22 cellular contexts compared by ENCODE assay signal in genomic region chr6:40011844-40012243, GRCh38.
"Had no signal": no experiment of that assay in that cellular context is flagged by ENCODE, and none has a peak within 500 bp of the region (broad histone marks: within the 10 kb centered on the region; RNA-seq: fewer than 3 reads in every experiment).

No MANE protein-coding gene starts in this region.

- H3K4me1 ChIP-seq: left ventricle myocardium inferior, right atrium auricular region, tibial nerve, vagina had no signal

- H3K79me2 ChIP-seq: hepatocyte had no signal

- ATAC-seq: mucosa of descending colon had no signal

- H3K9me3 ChIP-seq: mucosa of descending colon, vagina had no signal

- H3K4me2 ChIP-seq: hepatocyte had no signal

- H3K27me3 ChIP-seq: hepatocyte, right atrium auricular region, tibial nerve, vagina had no signal

- H3K4me3 Mint-ChIP-seq: naive B cell; neural crest cell; stimulated activated naive CD8-positive, alpha-beta T cell treated with anti-CD3 and anti-CD28 coated beads, Interleukin-15, Interleukin-2, amounts not matched to agents 100 ng/mL and 50 ng/mL, for 24 hours had no signal

- H3K4me1 Mint-ChIP-seq: naive B cell, neural crest cell had no signal

- H3K27ac ChIP-seq: hepatocyte, left ventricle myocardium inferior, right atrium auricular region, tibial nerve, vagina had no signal

- H3K36me3 ChIP-seq: left ventricle myocardium inferior, right atrium auricular region, tibial nerve, vagina had no signal

- DNase-seq: activated CD4-positive, alpha-beta T cell treated with anti-CD3 and anti-CD28 coated beads, Interleukin-2, amount 50 U/mL, for 1 hour; activated CD8-positive, alpha-beta memory T cell treated with anti-CD3 and anti-CD28 coated beads for 24 hours; activated CD8-positive, alpha-beta memory T cell treated with anti-CD3 and anti-CD28 coated beads, Interleukin-2, amount 50 U/mL, for 48 hours; activated effector memory CD4-positive, alpha-beta T cell treated with Interleukin-2 at 50 U/mL for 16 hours; activated naive CD4-positive, alpha-beta T cell treated with anti-CD3 and anti-CD28 coated beads, Interleukin-2, amount 50 U/mL, for 16 hours; activated T-cell treated with anti-CD3 and anti-CD28 coated beads, Interleukin-2, amount 50 U/mL, for 48 hours; aorta; cerebellar nuclear complex; cortex of kidney; effector CD4-positive, alpha-beta T cell; foreskin fibroblast; kidney glomerular epithelial cell; left ventricle myocardium inferior; mucosa of descending colon; naive B cell had no signal

- H2AFZ ChIP-seq: hepatocyte had no signal

- H3K4me3 ChIP-seq: hepatocyte, left ventricle myocardium inferior, mucosa of descending colon, right atrium auricular region, tibial nerve, vagina had no signal

- H3K36me3 Mint-ChIP-seq: naive B cell had no signal

- H3K27ac Mint-ChIP-seq: naive B cell; progenitor cell of endocrine pancreas; stimulated activated naive CD8-positive, alpha-beta T cell treated with anti-CD3 and anti-CD28 coated beads, Interleukin-15, Interleukin-2, amounts not matched to agents 100 ng/mL and 50 ng/mL, for 24 hours had no signal
